Comparison of ENCODE assay signal across 22 cellular contexts in the genomic region with DNA sequence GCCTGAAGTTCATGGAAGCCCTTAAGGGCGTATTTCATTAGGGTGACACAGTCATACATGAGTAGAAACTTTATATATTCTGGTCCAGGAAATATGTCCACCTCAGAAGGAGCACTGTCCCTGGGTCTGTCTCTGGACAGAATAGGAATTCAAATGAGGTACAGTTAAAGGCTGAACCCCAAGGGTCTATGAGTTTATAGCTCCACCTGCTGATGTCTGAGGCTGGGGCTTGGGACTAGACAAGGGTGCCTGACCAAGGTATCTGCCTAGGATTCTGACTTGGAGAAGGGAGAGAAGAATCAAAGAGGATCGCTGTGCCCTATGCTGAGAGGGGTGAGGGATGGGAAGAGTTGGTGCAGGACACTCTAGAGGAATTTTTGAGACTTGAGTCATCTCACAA. TPM values are rescaled to one million over a fixed set of nuclear protein-coding genes. Genes with fewer than 3 reads are reported as not detected.
"Had no signal": no experiment of that assay in that cellular context is flagged by ENCODE, and none has a peak within 500 bp of the region (broad histone marks: within the 10 kb centered on the region; RNA-seq: fewer than 3 reads in every experiment).

No MANE protein-coding gene starts in this region.

- H3K27ac ChIP-seq: ascending aorta, coronary artery, heart right ventricle, ovary, sigmoid colon, stomach, thoracic aorta, upper lobe of right lung had no signal

- FAIRE-seq: endometrium had no signal

- H3K27me3 ChIP-seq: ascending aorta, heart right ventricle, ovary, sigmoid colon, stomach, upper lobe of right lung had no signal

- H3K4me3 ChIP-seq: ascending aorta, coronary artery, heart right ventricle, mucosa of descending colon, ovary, sigmoid colon, stomach, thoracic aorta, upper lobe of right lung had no signal

- ATAC-seq: activated T-cell treated with anti-CD3 and anti-CD28 coated beads, Interleukin-2, amount 50 U/mL, for 4 hours; heart right ventricle; left ventricle myocardium superior; mucosa of descending colon; stimulated activated effector memory CD8-positive, alpha-beta T cell treated with anti-CD3 and anti-CD28 coated beads, Interleukin-12 subunit alpha, Interleukin-12 subunit beta, amount 100 ng/mL, for 72 hours; upper lobe of right lung had no signal

- H3K4me1 ChIP-seq: ascending aorta, sigmoid colon, stomach, upper lobe of right lung had no signal

- DNase-seq: activated CD4-positive, alpha-beta T cell treated with anti-CD3 and anti-CD28 coated beads, Interleukin-2, amount 50 U/mL, for 1 hour; activated CD8-positive, alpha-beta memory T cell treated with anti-CD3 and anti-CD28 coated beads, Interleukin-2, amount 50 U/mL, for 4 hours; activated effector memory CD4-positive, alpha-beta T cell treated with anti-CD3 and anti-CD28 coated beads, Interleukin-2, amount 50 U/mL, for 16 hours; activated naive CD4-positive, alpha-beta T cell treated with anti-CD3 and anti-CD28 coated beads, Interleukin-2, amount 50 U/mL, for 16 hours; activated T-cell treated with anti-CD3 and anti-CD28 coated beads, Interleukin-2, amount 50 U/mL, for 4 hours; heart right ventricle; immature natural killer cell; left ventricle myocardium superior; mucosa of descending colon; naive B cell; ovary; sigmoid colon; stimulated activated CD4-positive, alpha-beta T cell treated with anti-CD3 and anti-CD28 coated beads, Interleukin-4, amount 100 ng/mL, for 24 hours; stomach; upper lobe of right lung had no signal

- H3K36me3 ChIP-seq: ascending aorta, heart right ventricle, ovary, sigmoid colon, stomach, thoracic aorta, upper lobe of right lung had no signal

- H3K9me3 ChIP-seq: ascending aorta, heart right ventricle, mucosa of descending colon, ovary, sigmoid colon, stomach, thoracic aorta, upper lobe of right lung had no signal

RNA-seq across cellular contexts. Expression of gene HEPHL1, which starts 14.9 kb away (rescaled TPM):
- total RNA-seq: activated T-cell treated with anti-CD3 and anti-CD28 coated beads, Interleukin-2, amount 50 U/mL, for 4 hours; ascending aorta; heart right ventricle; left ventricle myocardium superior; neural crest cell; ovary; pulmonary artery endothelial cell; sigmoid colon; stomach; thoracic aorta; upper lobe of right lung had no signal
- polyA plus RNA-seq: heart right ventricle, immature natural killer cell, sigmoid colon had no signal
